ENCODE assay signal across 12 cellular contexts in the genomic region with DNA sequence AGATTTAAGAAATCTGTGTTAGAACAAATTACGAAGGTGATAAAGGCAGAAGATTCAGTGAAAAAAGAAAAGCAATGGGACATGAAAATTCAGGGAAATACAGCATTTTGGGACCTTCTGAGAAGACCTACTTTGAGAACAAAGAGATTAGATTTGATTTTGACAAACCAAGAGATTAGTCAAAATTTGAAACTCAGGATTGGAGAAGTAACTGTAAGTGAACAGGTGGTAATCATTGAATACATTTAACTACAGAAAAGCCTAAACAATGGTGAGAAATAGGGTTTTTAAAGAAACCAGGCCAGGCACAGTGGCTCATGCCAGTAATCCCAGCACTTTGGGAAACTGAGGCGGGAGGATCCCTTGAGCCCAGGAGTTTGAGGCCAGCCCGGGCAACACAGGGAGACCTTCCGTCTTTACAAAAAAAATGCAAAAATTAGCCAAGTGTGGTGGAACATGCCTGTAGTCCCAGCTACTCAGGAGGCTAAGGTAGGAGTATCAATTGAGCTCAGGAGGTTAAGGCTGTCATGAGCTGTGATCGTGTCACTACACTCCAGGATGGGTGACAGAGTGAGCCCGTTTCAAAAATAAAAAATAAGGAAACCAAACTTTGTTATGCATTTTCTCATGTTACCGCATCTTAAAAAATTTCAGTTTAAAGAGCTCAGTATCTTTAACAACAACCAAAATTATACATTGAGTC. TPM values are rescaled to one million over a fixed set of nuclear protein-coding genes. Genes with fewer than 3 reads are reported as not detected.
DNase-seq lines count a peak whose midpoint lies in the region; ATAC-seq and TF ChIP-seq lines count a peak whose summit lies in the region.
"Had no signal": no experiment of that assay in that cellular context is flagged by ENCODE, and none has a peak within 500 bp of the region (broad histone marks: within the 10 kb centered on the region; RNA-seq: fewer than 3 reads in every experiment).

No MANE protein-coding gene starts in this region.

- peak overlapping the region; percentile 48 for H3K27ac ChIP-seq in left ventricle myocardium inferior (replicated peaks)
- H3K27ac ChIP-seq: VCaP had no signal

- no peaks in the 10 kb centered on the region for H3K36me3 ChIP-seq in left ventricle myocardium inferior
- H3K36me3 ChIP-seq: BE2C had no signal

- H3K4me3 ChIP-seq in left ventricle myocardium inferior = peak overlapping the region; percentile 5

- H3K9me3 Mint-ChIP-seq in endothelial cell (ENCODE audit: unreplicated experiment) = no peaks in the 10 kb centered on the region
- H3K9me3 Mint-ChIP-seq: naive thymus-derived CD4-positive, alpha-beta T cell had no signal

- H3K4me3 Mint-ChIP-seq in endothelial cell (ENCODE audit: unreplicated experiment) = peak overlapping the region; percentile 2

- ATAC-seq in Right ventricle myocardium inferior (no peak), HG03565 (IDR thresholded peaks at IDR 0.05; ENCODE audit: unreplicated experiment) (peak; percentile 25)

- H3K9me3 ChIP-seq in left ventricle myocardium inferior (replicated peaks) = no peaks in the 10 kb centered on the region
- H3K9me3 ChIP-seq: BE2C had no signal

- no peaks in the 10 kb centered on the region for H3K36me3 Mint-ChIP-seq in endothelial cell (ENCODE audit: low read depth, unreplicated experiment)
- H3K36me3 Mint-ChIP-seq: naive thymus-derived CD4-positive, alpha-beta T cell had no signal

- H3K27me3 ChIP-seq in left ventricle myocardium inferior (ENCODE audit: low read depth) = no peaks in the 10 kb centered on the region
- H3K27me3 ChIP-seq: BE2C had no signal

- H3K27me3 Mint-ChIP-seq in endothelial cell (ENCODE audit: unreplicated experiment) = peaks cover 2% of the 10 kb centered on the region

- TF ChIP-seq CTCF in left ventricle myocardium inferior (IDR thresholded peaks at IDR 0.05; ENCODE audit: borderline replicate concordance) = no peak
- TF ChIP-seq CTCF in endothelial cell (IDR thresholded peaks at IDR 0.05; ENCODE audit: unreplicated experiment) = no peak

- peak overlapping the region; percentile 87 for H3K27ac Mint-ChIP-seq in endothelial cell (ENCODE audit: unreplicated experiment)

- H3K4me1 ChIP-seq in left ventricle myocardium inferior = peaks cover 25% of the 10 kb centered on the region
- H3K4me1 ChIP-seq: BE2C had no signal

- peaks cover 24% of the 10 kb centered on the region for H3K4me1 Mint-ChIP-seq in endothelial cell (ENCODE audit: unreplicated experiment)

- intact Hi-C loops in left ventricle myocardium inferior (cut with micrococcal nuclease) (no loop called here), Right ventricle myocardium inferior (cut with DNase I) (no loop called here)

- DNase-seq in left ventricle myocardium inferior = no peak
- no peak for DNase-seq in Right ventricle myocardium inferior (ENCODE audit: missing footprints)
- no peak for DNase-seq in endothelial cell (ENCODE audit: low spot score)
- no peak for DNase-seq in inferior parietal cortex (ENCODE audit: extremely low spot score)
- DNase-seq in NCI-H2171 (lab: John Stamatoyannopoulos, UW) = no peak
- no peak for DNase-seq in HUDEP-2 (lab: John Stamatoyannopoulos, UW; ENCODE audit: unreplicated experiment in 76 of 76)
- no peak for DNase-seq in D341Med (ENCODE audit: low spot score)
- DNase-seq: BE2C; naive thymus-derived CD4-positive, alpha-beta T cell; NCI-H446 had no signal

RNA-seq across cellular contexts. Expression of a gene that starts 8.9 kb away (rescaled TPM):
- total RNA-seq in left ventricle myocardium inferior (29.5 TPM), Right ventricle myocardium inferior (26.7 TPM), endothelial cell (ENCODE audit: unreplicated experiment) (24.0 TPM)
